ENCODE assay signal across 6 cellular contexts in genomic region chr16:30194177-30194925, GRCh38. TPM values are rescaled to one million over a fixed set of nuclear protein-coding genes. Genes with fewer than 3 reads are reported as not detected.
DNase-seq lines count a peak whose midpoint lies in the region; ATAC-seq and TF ChIP-seq lines count a peak whose summit lies in the region.
"Not testable (repeated sequence)": the region's sequence is repeated elsewhere in the genome, so short reads cannot be mapped to it uniquely, and the experiment has no call there.

No MANE protein-coding gene starts in this region.

- H3K4me1 ChIP-seq in heart right ventricle: not testable (repeated sequence)

- H3K27me3 Mint-ChIP-seq in activated T-cell treated with anti-CD3 and anti-CD28 coated beads, Interleukin-2, amount 50 U/mL, for 24 hours: not testable (repeated sequence)

- H3K4me1 Mint-ChIP-seq in activated T-cell treated with anti-CD3 and anti-CD28 coated beads, Interleukin-2, amount 50 U/mL, for 24 hours (ENCODE audit: low read depth): not testable (repeated sequence)

- H3K9me3 ChIP-seq in heart right ventricle: not testable (repeated sequence)

- not testable (repeated sequence) for H3K9me3 Mint-ChIP-seq in activated T-cell treated with anti-CD3 and anti-CD28 coated beads, Interleukin-2, amount 50 U/mL, for 24 hours

- not testable (repeated sequence) for H3K27ac Mint-ChIP-seq in activated T-cell treated with anti-CD3 and anti-CD28 coated beads, Interleukin-2, amount 50 U/mL, for 24 hours

- not testable (repeated sequence) for H3K36me3 Mint-ChIP-seq in activated T-cell treated with anti-CD3 and anti-CD28 coated beads, Interleukin-2, amount 50 U/mL, for 24 hours (ENCODE audit: low read depth)

- TF ChIP-seq CTCF in GM06990 (IDR thresholded peaks at IDR 0.05; ENCODE audit: insufficient read depth, low read length, poor library complexity, severe bottlenecking); heart right ventricle (IDR thresholded peaks at IDR 0.05); retinal pigment epithelial cell (conservative IDR thresholded peaks at IDR 0.05; ENCODE audit: low read depth, low read length): not testable (repeated sequence)

- H3K27ac ChIP-seq in heart right ventricle: peak overlapping the region in 3 of 10 donors; percentile 50 to 62 (median 53)

- not testable (repeated sequence) for H3K4me3 Mint-ChIP-seq in activated T-cell treated with anti-CD3 and anti-CD28 coated beads, Interleukin-2, amount 50 U/mL, for 24 hours

- intact Hi-C loops in heart right ventricle (cut with DNase I): not testable (repeated sequence)

- H3K27me3 ChIP-seq in GM06990 (replicated peaks; ENCODE audit: control insufficient read depth, insufficient read depth, low read length); heart right ventricle: not testable (repeated sequence)

- ATAC-seq in GM21723 (IDR thresholded peaks at IDR 0.05; ENCODE audit: unreplicated experiment) (peak; percentile 65), HG03457 (IDR thresholded peaks at IDR 0.05; ENCODE audit: unreplicated experiment) (peak; percentile 46), heart right ventricle (peak; percentile 80 to 87 (median 84))

- 3 to 6% methylated on average over 14 to 16 of the region's 60 CpGs for WGBS in heart right ventricle, 2 donors

- H3K4me3 ChIP-seq in GM06990 (replicated peaks; ENCODE audit: low read depth, low read length) (peak overlapping the region; percentile 63), heart right ventricle (peak overlapping the region in 9 of 10 donors; percentile 36 to 54 (median 51)), retinal pigment epithelial cell (ENCODE audit: low read length) (peak overlapping the region; percentile 42)

- H3K36me3 ChIP-seq in GM06990 (ENCODE audit: control insufficient read depth, insufficient read depth, low read length); heart right ventricle: not testable (repeated sequence)

- not testable (repeated sequence) for DNase-seq in GM06990 (ENCODE audit: extremely low read depth, insufficient read length); heart right ventricle; retinal pigment epithelial cell (ENCODE audit: low read depth)
- DNase-seq in activated T-cell treated with anti-CD3 and anti-CD28 coated beads, Interleukin-2, amount 50 U/mL, for 24 hours: peak; percentile 55

RNA-seq across cellular contexts. Expression of gene SLX1A, which starts 0.7 kb away (rescaled TPM):
- total RNA-seq in heart right ventricle: 10 to 100 TPM in 8 of 10 donors, 1 to 10 TPM in 2; 8.3 to 29.0 (median 17.7) TPM
- 10 to 100 TPM; 56.6 to 57.8 TPM for polyA plus RNA-seq in heart right ventricle

RNA-seq across cellular contexts. Expression of gene BOLA2B, which starts 0.9 kb away (rescaled TPM):
- 10 to 100 TPM; 38.2 to 74.4 (median 55.8) TPM for total RNA-seq in heart right ventricle
- polyA plus RNA-seq in heart right ventricle: 100 to 1,000 TPM; 193 to 226 TPM

RNA-seq across cellular contexts. Expression of gene SULT1A3, which starts 4.7 kb away (rescaled TPM):
- 10 to 100 TPM in 2 of 10 donors, 1 to 10 TPM in 7, under 1 TPM in 1; 0.59 to 14.5 (median 5.9) TPM for total RNA-seq in heart right ventricle
- 10 to 100 TPM in 1 of 2 donors, 1 to 10 TPM in 1; 9.8 to 35.0 TPM for polyA plus RNA-seq in heart right ventricle

RNA-seq across cellular contexts. Expression of gene CORO1A, which starts 10.9 kb away (rescaled TPM):
- total RNA-seq in heart right ventricle: 10 to 100 TPM in 3 of 10 donors, 1 to 10 TPM in 7; 3.3 to 54.6 (median 5.5) TPM
- polyA plus RNA-seq in heart right ventricle: 10 to 100 TPM; 11.5 to 15.3 TPM

RNA-seq across cellular contexts. Expression of gene NPIPB13, which starts 53.9 kb away (rescaled TPM):
- total RNA-seq in heart right ventricle: 1 to 10 TPM in 8 of 10 donors, not detected in 2; 2.5 to 8.2 (median 4.6) TPM
- polyA plus RNA-seq in heart right ventricle: 1 to 10 TPM; 2.0 to 9.8 TPM
